Comparison of ENCODE assay signal across 8 cellular contexts in the genomic region with DNA sequence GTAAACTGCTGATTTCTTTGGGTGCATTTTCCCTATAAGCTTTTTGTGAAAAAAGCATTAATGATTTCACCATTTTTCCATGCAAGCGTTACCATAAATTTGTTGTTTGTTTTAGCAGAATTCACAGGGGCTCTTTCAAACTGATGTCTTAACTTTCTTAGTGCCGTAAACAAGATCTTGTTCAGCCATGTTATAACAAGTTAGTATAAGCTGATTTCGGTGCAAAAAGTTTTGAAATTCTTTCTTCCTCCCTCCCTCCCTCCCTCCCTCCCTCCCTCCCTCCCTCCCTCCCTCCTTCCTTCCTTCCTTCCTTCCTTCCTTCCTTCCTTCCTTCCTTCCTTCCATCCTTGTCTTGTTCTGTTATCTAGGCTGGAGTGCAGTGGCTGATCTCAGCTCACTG.
"Had no signal": no experiment of that assay in that cellular context is flagged by ENCODE, and none has a peak within 500 bp of the region (broad histone marks: within the 10 kb centered on the region; RNA-seq: fewer than 3 reads in every experiment).

No MANE protein-coding gene starts in this region.

- ATAC-seq: GM12878 had no signal

- FAIRE-seq: G401.6, GM12878, GM12891, GM12892, GM18507, GM19239 had no signal

- DNase-seq: GDM1, GF-D8 had no signal

- H3K4me3 ChIP-seq: GM12878 had no signal
